In the genomic region with DNA sequence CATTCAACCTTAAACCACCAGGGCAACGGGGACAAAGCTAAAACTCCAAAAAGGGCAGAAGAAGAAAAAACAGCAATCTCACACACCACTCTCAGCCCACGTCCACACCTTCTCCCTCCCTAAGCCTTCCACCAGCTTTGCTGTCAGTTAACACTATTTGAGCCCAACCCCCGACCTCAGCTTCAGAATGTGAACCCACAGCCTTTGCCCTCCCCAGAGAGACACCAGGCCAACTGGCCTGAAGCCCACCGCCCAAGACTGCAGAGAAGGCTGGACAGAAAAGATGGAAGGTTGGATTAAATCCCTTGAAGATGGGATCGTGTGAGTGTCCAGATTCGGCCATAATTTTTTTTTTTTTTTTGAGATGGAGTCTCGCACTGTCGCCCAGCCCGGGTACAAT, we compare ENCODE assay signal across 18 cellular contexts. TPM values are rescaled to one million over a fixed set of nuclear protein-coding genes. Genes with fewer than 3 reads are reported as not detected.
DNase-seq lines count a peak whose midpoint lies in the region; ATAC-seq and TF ChIP-seq lines count a peak whose summit lies in the region.
"Had no signal": no experiment of that assay in that cellular context is flagged by ENCODE, and none has a peak within 500 bp of the region (broad histone marks: within the 10 kb centered on the region; RNA-seq: fewer than 3 reads in every experiment).

No MANE protein-coding gene starts in this region.

- H3K27ac ChIP-seq in C4-2B = peak overlapping the region; percentile 90
- H3K27ac ChIP-seq in gastrocnemius medialis = peak overlapping the region in 3 of 4 donors; percentile 30 to 83 (median 44)

- peaks cover 27 to 50% of the 10 kb centered on the region in 2 donors for H3K4me1 ChIP-seq in gastrocnemius medialis

- no peak overlapping the region for H3K4me3 Mint-ChIP-seq in T-helper 17 cell
- H3K4me3 Mint-ChIP-seq: memory B cell, natural killer cell had no signal

- H3K36me3 Mint-ChIP-seq in T-helper 17 cell (ENCODE audit: low read depth) = no peaks in the 10 kb centered on the region
- H3K36me3 Mint-ChIP-seq: memory B cell, natural killer cell had no signal

- H3K27me3 ChIP-seq in gastrocnemius medialis = no peaks in the 10 kb centered on the region

- ATAC-seq in T-helper 17 cell = no peak
- ATAC-seq in gastrocnemius medialis = no peak
- ATAC-seq in esophagus mucosa = no peak
- no peak for ATAC-seq in GM19455 (IDR thresholded peaks at IDR 0.05; ENCODE audit: unreplicated experiment)
- ATAC-seq: natural killer cell had no signal

- no peaks in the 10 kb centered on the region for H3K36me3 ChIP-seq in gastrocnemius medialis

- H3K27me3 Mint-ChIP-seq in T-helper 17 cell = no peaks in the 10 kb centered on the region
- H3K27me3 Mint-ChIP-seq: memory B cell had no signal

- TF ChIP-seq CTCF in C4-2B (conservative IDR thresholded peaks at IDR 0.05) = no peak
- TF ChIP-seq CTCF in gastrocnemius medialis (IDR thresholded peaks at IDR 0.05 in 4 of 5, conservative IDR thresholded peaks at IDR 0.05 in 1 of 5) = no peak

- intact Hi-C loops in gastrocnemius medialis (cut with DNase I; ENCODE audit: low total_unique reads) = no loop called here

- DNase-seq in T-helper 17 cell = no peak
- peak; percentile 49 for DNase-seq in islet precursor cell
- DNase-seq in gastrocnemius medialis = no peak
- DNase-seq in inferior parietal cortex (ENCODE audit: extremely low spot score) = no peak
- no peak for DNase-seq in HK-2 (ENCODE audit: unreplicated experiment)
- DNase-seq: activated CD4-positive, alpha-beta T cell treated with anti-CD3 and anti-CD28 coated beads for 4 hours; activated gamma-delta T cell treated with Interleukin-2 at 50 U/mL for 16 hours; anterior cingulate cortex; DMS79 treated with DMSO at 0.1 percent for 48 hours; natural killer cell; NCI-H1105; NCI-H2081; stimulated activated CD4-positive, alpha-beta T cell treated with anti-CD3 and anti-CD28 coated beads, Interleukin-4, amount 100 ng/mL, for 24 hours had no signal

- peak overlapping the region; percentile 11 for H3K27ac Mint-ChIP-seq in T-helper 17 cell
- H3K27ac Mint-ChIP-seq: memory B cell had no signal

- no peaks in the 10 kb centered on the region for H3K9me3 ChIP-seq in T-helper 17 cell (ENCODE audit: control insufficient read depth, low read length, poor library complexity, severe bottlenecking)
- H3K9me3 ChIP-seq in gastrocnemius medialis = no peaks in the 10 kb centered on the region

- peaks cover 8% of the 10 kb centered on the region for H3K4me1 Mint-ChIP-seq in T-helper 17 cell

- no peak overlapping the region for H3K4me3 ChIP-seq in gastrocnemius medialis
- H3K4me3 ChIP-seq: smooth muscle cell had no signal

- in situ Hi-C loops in gastrocnemius medialis (cut with MboI; ENCODE audit: low sequenced_read_pairs in 4 of 4) = no loop called here

- no peak for TF ChIP-seq POLR2A in gastrocnemius medialis (IDR thresholded peaks at IDR 0.05)

RNA-seq across cellular contexts. Expression of a gene that starts 22.4 kb away (rescaled TPM):
- 10 to 100 TPM; 41.9 to 51.7 TPM for total RNA-seq in T-helper 17 cell
- 10 to 100 TPM; 15.0 to 26.4 (median 17.0) TPM for total RNA-seq in gastrocnemius medialis
- total RNA-seq in esophagus mucosa = 14.2 TPM
